1 cellular context compared by ENCODE assay signal in genomic region chr22:20885557-20886323, GRCh38.
TF ChIP-seq lines count a peak whose summit lies in the region.

No MANE protein-coding gene starts in this region.

TF ChIP-seq in K562, 482 proteins besides CTCF, POLR2A, EP300 and RAD21 (continued from another document and continues in another):
- TF ChIP-seq MAX (CRISPR knock-in tag; IDR thresholded peaks at IDR 0.05) (peak; percentile 88), ZBTB11 (CRISPR knock-in tag; IDR thresholded peaks at IDR 0.05) (peak in 2 of 3 experiments; percentile 25 to 75; a peak in 2 of 6 replicates), CREB1 (IDR thresholded peaks at IDR 0.05) (peak; percentile 71; the same call in 1 of the 2 replicates), CREB1 (CRISPR knock-in tag; IDR thresholded peaks at IDR 0.05) (peak; percentile 76), ZNF407 (IDR thresholded peaks at IDR 0.05; ENCODE audit: low read depth) (no peak), PHF21A (IDR thresholded peaks at IDR 0.05; ENCODE audit: borderline replicate concordance, low read depth) (no peak), RFX5 (IDR thresholded peaks at IDR 0.05; ENCODE audit: low read depth, low read length) (no peak), XRCC4 (IDR thresholded peaks at IDR 0.05; ENCODE audit: extremely low read depth, insufficient read depth, insufficient read length) (no peak), AFF1 (IDR thresholded peaks at IDR 0.05; ENCODE audit: low read depth in 1 of 2, partially characterized antibody in 2 of 2) (peak; percentile 86 to 90), HDGF (IDR thresholded peaks at IDR 0.05) (peak; percentile 100), DLX4 (CRISPR knock-in tag; IDR thresholded peaks at IDR 0.05) (no peak), HBP1 (CRISPR knock-in tag; IDR thresholded peaks at IDR 0.05) (peak; percentile 87), STAG1 (CRISPR knock-in tag; IDR thresholded peaks at IDR 0.05; ENCODE audit: borderline replicate concordance) (peak; percentile 96; the same call in 1 of the 2 replicates), ZBTB7A (IDR thresholded peaks at IDR 0.05; ENCODE audit: borderline replicate concordance, control insufficient read depth, low read depth, low read length) (peak; percentile 77), ZZZ3 (IDR thresholded peaks at IDR 0.05) (no peak), MXI1 (IDR thresholded peaks at IDR 0.05; ENCODE audit: low read depth, low read length) (0 out of 2 replicates have a peak, but pooled peaks have one; percentile 53), ZNF134 (CRISPR knock-in tag; conservative IDR thresholded peaks at IDR 0.05) (peak; percentile 87), THRB (CRISPR knock-in tag; conservative IDR thresholded peaks at IDR 0.05) (peak; percentile 94), ZNF740 (CRISPR knock-in tag; IDR thresholded peaks at IDR 0.05) (peak; percentile 79; the same call in 1 of the 2 replicates), ZNF740 (tag; IDR thresholded peaks at IDR 0.05) (no peak), RBM17 (IDR thresholded peaks at IDR 0.05; ENCODE audit: borderline replicate concordance, low read depth, low read length) (no peak), ZNF436 (CRISPR knock-in tag; IDR thresholded peaks at IDR 0.05) (no peak), ZKSCAN1 (IDR thresholded peaks at IDR 0.05; ENCODE audit: low read depth, low read length) (peak; percentile 91), SMAD3 (CRISPR knock-in tag; conservative IDR thresholded peaks at IDR 0.05) (peak; percentile 84), ESRRB (CRISPR knock-in tag; IDR thresholded peaks at IDR 0.05; ENCODE audit: borderline replicate concordance) (no peak), MXD1 (CRISPR knock-in tag; IDR thresholded peaks at IDR 0.05; ENCODE audit: borderline replicate concordance, poor library complexity, severe bottlenecking) (peak; percentile 1), ZMIZ1 (IDR thresholded peaks at IDR 0.05; ENCODE audit: low read depth in 2 of 2, low read length in 2 of 2) (peak; percentile 53; a peak in 2 of 4 replicates), FOXM1 (IDR thresholded peaks at IDR 0.05; ENCODE audit: low read depth) (peak; percentile 69; the same call in 1 of the 2 replicates), FOXM1 (CRISPR knock-in tag; IDR thresholded peaks at IDR 0.05; ENCODE audit: low read depth) (peak; percentile 96)
